In genomic region chr17:56489980-56490379, GRCh38 we compare ENCODE assay signal across 23 cellular contexts.
"Had no signal": no experiment of that assay in that cellular context is flagged by ENCODE, and none has a peak within 500 bp of the region (broad histone marks: within the 10 kb centered on the region; RNA-seq: fewer than 3 reads in every experiment).

No MANE protein-coding gene starts in this region.

- H3K27ac ChIP-seq: colonic mucosa, esophagus squamous epithelium, neural progenitor cell, parathyroid adenoma, right lobe of liver, suprapubic skin, transverse colon, upper lobe of right lung, uterus had no signal

- ATAC-seq: left lobe of liver; mucosa of descending colon; right lobe of liver; stimulated activated naive CD8-positive, alpha-beta T cell treated with anti-CD3 and anti-CD28 coated beads, Interleukin-15, amount 100 ng/mL, for 72 hours; upper lobe of right lung had no signal

- DNase-seq: colonic mucosa; effector CD8-positive, alpha-beta T cell; esophagus squamous epithelium; foreskin melanocyte; glutamatergic neuron; hypothalamus; mesenchymal stem cell; mucosa of descending colon; naive B cell; right lobe of liver; stimulated activated CD4-positive, alpha-beta T cell treated with anti-CD3 and anti-CD28 coated beads, Interleukin-12 subunit alpha, Interleukin-12 subunit beta, amount 100 ng/mL, for 4 hours; stimulated activated CD4-positive, alpha-beta T cell treated with anti-CD3 and anti-CD28 coated beads, Interleukin-1b, Interleukin-23, amount 100 ng/mL, for 48 hours; stimulated activated CD4-positive, alpha-beta T cell treated with anti-CD3 and anti-CD28 coated beads, Interleukin-4, amount 100 ng/mL, for 1 hour; stimulated activated CD8-positive, alpha-beta memory T cell treated with anti-CD3 and anti-CD28 coated beads, Interleukin-4, amount 100 ng/mL, for 48 hours; stimulated activated naive CD4-positive, alpha-beta T cell; stimulated activated naive CD8-positive, alpha-beta T cell treated with anti-CD3 and anti-CD28 coated beads, Interleukin-15, amount 100 ng/mL, for 72 hours; transverse colon; upper lobe of right lung; uterus had no signal
